Comparison of ENCODE assay signal across 24 cellular contexts in the genomic region with DNA sequence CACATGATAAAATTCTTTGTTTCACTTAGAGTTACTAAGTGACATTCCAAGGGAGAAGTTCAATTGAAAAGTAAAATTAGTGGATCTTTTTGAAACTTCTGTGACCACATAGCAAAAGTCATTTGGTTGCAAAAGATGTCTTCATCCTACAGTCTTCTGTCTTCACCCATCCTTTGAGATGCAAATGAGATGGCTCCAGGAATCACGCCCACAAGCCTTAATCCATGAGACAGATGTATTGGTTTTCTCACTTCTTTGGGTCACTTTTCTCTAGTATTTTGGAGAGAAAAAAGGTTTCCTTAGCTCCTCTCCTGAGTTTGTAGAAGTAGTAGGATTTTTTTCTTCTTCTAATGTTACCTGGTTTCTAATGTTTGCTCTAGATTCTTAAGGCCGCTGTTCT.
"Had no signal": no experiment of that assay in that cellular context is flagged by ENCODE, and none has a peak within 500 bp of the region (broad histone marks: within the 10 kb centered on the region; RNA-seq: fewer than 3 reads in every experiment).

No MANE protein-coding gene starts in this region.

- H3K36me3 Mint-ChIP-seq: naive B cell; stimulated activated memory B cell treated with anti-CD40 and anti-IgM and Interleukin-4, amounts not matched to agents 10 μg/mL and 1 μg/mL and 100 μg/mL, for 72 hours had no signal

- H3K4me3 Mint-ChIP-seq: dendritic cell treated with granulocyte-macrophage colony-stimulating factor and Interleukin-4, amounts not matched to agents 40 ng/mL and 50 ng/mL, for 4 days; effector memory CD8-positive, alpha-beta T cell; naive B cell; nephron; stimulated activated memory B cell treated with anti-CD40 and anti-IgM and Interleukin-4, amounts not matched to agents 10 μg/mL and 1 μg/mL and 100 μg/mL, for 72 hours; stimulated activated naive CD8-positive, alpha-beta T cell treated with anti-CD3 and anti-CD28 coated beads, Interleukin-15, Interleukin-2, amounts not matched to agents 100 ng/mL and 50 ng/mL, for 24 hours had no signal

- DNase-seq: effector memory CD8-positive, alpha-beta T cell; esophagus squamous epithelium; foreskin fibroblast; head of caudate nucleus; left colon; left ventricle myocardium superior; mesenchymal stem cell; naive B cell; psoas muscle; retina; right lobe of liver; stimulated activated CD4-positive, alpha-beta T cell treated with anti-CD3 and anti-CD28 coated beads, Interleukin-4, amount 100 ng/mL, for 1 hour; testis; upper lobe of right lung had no signal

- H3K27me3 Mint-ChIP-seq: dendritic cell treated with granulocyte-macrophage colony-stimulating factor and Interleukin-4, amounts not matched to agents 40 ng/mL and 50 ng/mL, for 4 days; effector memory CD8-positive, alpha-beta T cell; naive B cell; stimulated activated memory B cell treated with anti-CD40 and anti-IgM and Interleukin-4, amounts not matched to agents 10 μg/mL and 1 μg/mL and 100 μg/mL, for 72 hours; stimulated activated naive CD8-positive, alpha-beta T cell treated with anti-CD3 and anti-CD28 coated beads, Interleukin-15, Interleukin-2, amounts not matched to agents 100 ng/mL and 50 ng/mL, for 24 hours had no signal

- H3K4me2 ChIP-seq: hepatocyte had no signal

- H3K27ac Mint-ChIP-seq: dendritic cell treated with granulocyte-macrophage colony-stimulating factor and Interleukin-4, amounts not matched to agents 40 ng/mL and 50 ng/mL, for 4 days; effector memory CD8-positive, alpha-beta T cell; naive B cell; nephron; stimulated activated memory B cell treated with anti-CD40 and anti-IgM and Interleukin-4, amounts not matched to agents 10 μg/mL and 1 μg/mL and 100 μg/mL, for 72 hours; stimulated activated naive CD8-positive, alpha-beta T cell treated with anti-CD3 and anti-CD28 coated beads, Interleukin-15, Interleukin-2, amounts not matched to agents 100 ng/mL and 50 ng/mL, for 24 hours had no signal

- H3K4me1 Mint-ChIP-seq: naive B cell; nephron; stimulated activated memory B cell treated with anti-CD40 and anti-IgM and Interleukin-4, amounts not matched to agents 10 μg/mL and 1 μg/mL and 100 μg/mL, for 72 hours had no signal

- H3K36me3 ChIP-seq: esophagus squamous epithelium, right lobe of liver, tibial nerve, upper lobe of right lung, vagina had no signal

- H3K4me3 ChIP-seq: esophagus squamous epithelium, hepatocyte, lung, psoas muscle, right lobe of liver, testis, tibial nerve, upper lobe of right lung, vagina had no signal

- H3K9ac ChIP-seq: parathyroid adenoma had no signal

- ATAC-seq: effector memory CD8-positive, alpha-beta T cell; left colon; left ventricle myocardium superior; psoas muscle; right lobe of liver; stimulated activated memory B cell treated with anti-CD40 and anti-IgM and Interleukin-4, amounts not matched to agents 10 μg/mL and 1 μg/mL and 100 μg/mL, for 72 hours; upper lobe of right lung had no signal

- FAIRE-seq: colon had no signal

- H3K4me1 ChIP-seq: esophagus squamous epithelium, parathyroid adenoma, psoas muscle, right lobe of liver, testis, tibial nerve, upper lobe of right lung, vagina had no signal

- H3K79me2 ChIP-seq: hepatocyte, parathyroid adenoma had no signal

- H2AFZ ChIP-seq: hepatocyte, parathyroid adenoma had no signal

- H3K9me3 ChIP-seq: esophagus squamous epithelium, psoas muscle, right lobe of liver, testis, upper lobe of right lung, vagina had no signal

- H3K27ac ChIP-seq: esophagus squamous epithelium, hepatocyte, parathyroid adenoma, psoas muscle, right lobe of liver, testis, tibial nerve, upper lobe of right lung, vagina had no signal

- H3K9me3 Mint-ChIP-seq: nephron; stimulated activated naive CD8-positive, alpha-beta T cell treated with anti-CD3 and anti-CD28 coated beads, Interleukin-15, Interleukin-2, amounts not matched to agents 100 ng/mL and 50 ng/mL, for 24 hours had no signal

- H3K27me3 ChIP-seq: esophagus squamous epithelium, hepatocyte, right lobe of liver, testis, tibial nerve, upper lobe of right lung, vagina had no signal
